Comparison of ENCODE assay signal across 11 cellular contexts in genomic region chr19:38376576-38376975, GRCh38. TPM values are rescaled to one million over a fixed set of nuclear protein-coding genes. Genes with fewer than 3 reads are reported as not detected.
DNase-seq lines count a peak whose midpoint lies in the region; ATAC-seq, FAIRE-seq and TF ChIP-seq lines count a peak whose summit lies in the region.
"Had no signal": no experiment of that assay in that cellular context is flagged by ENCODE, and none has a peak within 500 bp of the region (broad histone marks: within the 10 kb centered on the region; RNA-seq: fewer than 3 reads in every experiment).

No MANE protein-coding gene starts in this region.

- intact Hi-C loops in activated T-helper 2 cell treated with anti-CD3 and anti-CD28 coated beads, Interferon-gamma antibody, Interleukin-2, Interleukin-4, amounts not matched to agents 10 μg/mL and 5 μg/mL and 100 μg/mL, durations not matched to agents 14 hours and 24 hours and 36 hours (cut with micrococcal nuclease): loop anchor here (10.0 kb wide), 2 partner anchors 472 to 968 kb away; partner anchors contain the start of genes SAMD4B, SIPA1L3 and WDR87
- intact Hi-C loops in naive thymus-derived CD4-positive, alpha-beta T cell (cut with micrococcal nuclease): no loop called here
- intact Hi-C loops in pancreas (cut with DNase I): no loop called here

- no peak for ATAC-seq in naive thymus-derived CD4-positive, alpha-beta T cell
- ATAC-seq in HG02852 (IDR thresholded peaks at IDR 0.05; ENCODE audit: unreplicated experiment) (no peak), HG02840 (IDR thresholded peaks at IDR 0.05; ENCODE audit: low FRiP score, unreplicated experiment) (no peak), pancreas (no peak)

- H3K79me2 ChIP-seq in DOHH2 (ENCODE audit: control insufficient read depth, low read length): peaks cover 42% of the 10 kb centered on the region

- H3K27ac Mint-ChIP-seq in activated T-helper 2 cell treated with anti-CD3 and anti-CD28 coated beads, Interferon-gamma antibody, Interleukin-2, Interleukin-4, amounts not matched to agents 10 μg/mL and 5 μg/mL and 100 μg/mL, durations not matched to agents 14 hours and 24 hours and 36 hours: peak overlapping the region; percentile 35
- peak overlapping the region in 6 of 9 donors; percentile 21 to 74 (median 41) for H3K27ac Mint-ChIP-seq in naive thymus-derived CD4-positive, alpha-beta T cell

- H4K20me1 ChIP-seq in DOHH2 (ENCODE audit: control insufficient read depth, insufficient read depth, low read depth, low read length): no peaks in the 10 kb centered on the region; the same call in 1 of the 2 replicates

- H3K27ac ChIP-seq in AG04450 (ENCODE audit: low read depth, low read length) (no peak overlapping the region), DOHH2 (ENCODE audit: low read depth, low read length) (no peak overlapping the region), pancreas (no peak overlapping the region)
- no peak overlapping the region for H3K27ac ChIP-seq in naive thymus-derived CD4-positive, alpha-beta T cell (ENCODE audit: low read depth, low read length)

- TF ChIP-seq CTCF in AG04450 (IDR thresholded peaks at IDR 0.05; ENCODE audit: low read depth, low read length) (no peak), DOHH2 (IDR thresholded peaks at IDR 0.05; ENCODE audit: low read depth, low read length, poor library complexity, severe bottlenecking) (no peak), pancreas (IDR thresholded peaks at IDR 0.05) (no peak)

- peaks cover 47% of the 10 kb centered on the region for H3K36me3 ChIP-seq in DOHH2 (ENCODE audit: control insufficient read depth, low read length)
- peaks cover 13 to 49% (median 26%) of the 10 kb centered on the region in 3 experiments for H3K36me3 ChIP-seq in naive thymus-derived CD4-positive, alpha-beta T cell (ENCODE audit: control insufficient read depth in 2 of 3, insufficient read depth in 3 of 3, low read length in 3 of 3)
- peaks cover 7 to 19% (median 9%) of the 10 kb centered on the region in 3 donors for H3K36me3 ChIP-seq in pancreas

- H3F3A ChIP-seq in DOHH2 (ENCODE audit: control insufficient read depth, insufficient read depth): no peaks in the 10 kb centered on the region

- CTCF ChIA-PET in AG04450 (lab: Charles Lee): interaction anchor here (1.1 to 3.3 kb wide), 3 partner anchors 8 to 133 kb away, joined by 5 to 21 read pairs (median 5); partner anchors contain the start of gene FAM98C
- CTCF ChIA-PET in naive thymus-derived CD4-positive, alpha-beta T cell (lab: Charles Lee): interaction anchor here (0.6 to 1.4 kb wide), 2 partner anchors 26 to 258 kb away, joined by 4 to 5 read pairs; partner anchors contain the start of gene FAM98C

- 85 to 86% methylated on average over 3 of the region's 3 CpGs for WGBS in pancreas, 2 donors

- DNase-seq in AG04450 (ENCODE audit: low read depth, low spot score): no peak
- no peak for DNase-seq in activated T-helper 2 cell treated with anti-CD3 and anti-CD28 coated beads, Interferon-gamma antibody, Interleukin-2, Interleukin-4, amounts not matched to agents 10 μg/mL and 5 μg/mL and 100 μg/mL, durations not matched to agents 14 hours and 24 hours and 36 hours (ENCODE audit: low spot score)
- no peak for DNase-seq in naive thymus-derived CD4-positive, alpha-beta T cell
- DNase-seq in NCI-H226: no peak
- no peak for DNase-seq in pancreas
- DNase-seq: GOT3, NCI-H1092 had no signal

- H3K4me1 Mint-ChIP-seq in activated T-helper 2 cell treated with anti-CD3 and anti-CD28 coated beads, Interferon-gamma antibody, Interleukin-2, Interleukin-4, amounts not matched to agents 10 μg/mL and 5 μg/mL and 100 μg/mL, durations not matched to agents 14 hours and 24 hours and 36 hours (ENCODE audit: low read depth): peaks cover 23% of the 10 kb centered on the region
- peaks cover 17 to 35% (median 29%) of the 10 kb centered on the region in 7 donors for H3K4me1 Mint-ChIP-seq in naive thymus-derived CD4-positive, alpha-beta T cell

- peaks cover 55% of the 10 kb centered on the region for H3K36me3 Mint-ChIP-seq in activated T-helper 2 cell treated with anti-CD3 and anti-CD28 coated beads, Interferon-gamma antibody, Interleukin-2, Interleukin-4, amounts not matched to agents 10 μg/mL and 5 μg/mL and 100 μg/mL, durations not matched to agents 14 hours and 24 hours and 36 hours (ENCODE audit: low read depth)
- H3K36me3 Mint-ChIP-seq in naive thymus-derived CD4-positive, alpha-beta T cell: peaks cover 3 to 38% (median 33%) of the 10 kb centered on the region in 5 donors

- FAIRE-seq in pancreas (lab: Jason Lieb, UNC): no peak

- H3K9me2 ChIP-seq in DOHH2 (replicated peaks; ENCODE audit: control insufficient read depth, low read length): no peaks in the 10 kb centered on the region

- no peaks in the 10 kb centered on the region for H3K27me3 Mint-ChIP-seq in activated T-helper 2 cell treated with anti-CD3 and anti-CD28 coated beads, Interferon-gamma antibody, Interleukin-2, Interleukin-4, amounts not matched to agents 10 μg/mL and 5 μg/mL and 100 μg/mL, durations not matched to agents 14 hours and 24 hours and 36 hours (ENCODE audit: low read depth)
- H3K27me3 Mint-ChIP-seq in naive thymus-derived CD4-positive, alpha-beta T cell: peaks cover 0 to 4% (median 0%) of the 10 kb centered on the region in 5 donors

- H3K4me3 ChIP-seq in AG04450 (ENCODE audit: low read depth, low read length) (peak overlapping the region; percentile 92; the same call in 1 of the 2 replicates), DOHH2 (ENCODE audit: low read length) (no peak overlapping the region), pancreas (no peak overlapping the region)
- no peak overlapping the region for H3K4me3 ChIP-seq in naive thymus-derived CD4-positive, alpha-beta T cell (ENCODE audit: low read length)

- H3K4me1 ChIP-seq in DOHH2 (ENCODE audit: control insufficient read depth, low read length): peaks cover 18% of the 10 kb centered on the region
- H3K4me1 ChIP-seq in naive thymus-derived CD4-positive, alpha-beta T cell (ENCODE audit: control insufficient read depth in 2 of 2, insufficient read depth in 2 of 2, low read length in 2 of 2): peaks cover 17 to 19% of the 10 kb centered on the region in 2 donors
- H3K4me1 ChIP-seq in pancreas: peaks cover 0 to 11% (median 4%) of the 10 kb centered on the region in 3 donors

- H3K4me2 ChIP-seq in DOHH2 (ENCODE audit: low read length): peak overlapping the region; percentile 85; the same call in 1 of the 2 replicates

- H3K9me3 ChIP-seq in AG04450 (ENCODE audit: control insufficient read depth, insufficient read depth, low read length) (no peaks in the 10 kb centered on the region), DOHH2 (ENCODE audit: control insufficient read depth, insufficient read depth, low read length) (no peaks in the 10 kb centered on the region), pancreas (no peaks in the 10 kb centered on the region)
- no peaks in the 10 kb centered on the region for H3K9me3 ChIP-seq in naive thymus-derived CD4-positive, alpha-beta T cell (ENCODE audit: control insufficient read depth in 2 of 3, low read length in 3 of 3)

- H3K9me3 Mint-ChIP-seq in activated T-helper 2 cell treated with anti-CD3 and anti-CD28 coated beads, Interferon-gamma antibody, Interleukin-2, Interleukin-4, amounts not matched to agents 10 μg/mL and 5 μg/mL and 100 μg/mL, durations not matched to agents 14 hours and 24 hours and 36 hours: no peaks in the 10 kb centered on the region
- H3K9me3 Mint-ChIP-seq in naive thymus-derived CD4-positive, alpha-beta T cell: peaks cover 0 to 2% (median 0%) of the 10 kb centered on the region in 11 donors

- POLR2A ChIA-PET in AG04450 (lab: Yijun Ruan, JAX): interaction anchor here (0.6 to 2.5 kb wide), 2 partner anchors 11 to 350 kb away, joined by 3 to 8 read pairs; partner anchors contain the start of gene GGN
- POLR2A ChIA-PET in naive thymus-derived CD4-positive, alpha-beta T cell (lab: Charles Lee): interaction anchor here (0.7 to 3.6 kb wide), 7 partner anchors 9 to 518 kb away, joined by 3 to 40 read pairs (median 5); partner anchors contain the start of genes FAM98C and GGN

- H3K4me3 Mint-ChIP-seq in activated T-helper 2 cell treated with anti-CD3 and anti-CD28 coated beads, Interferon-gamma antibody, Interleukin-2, Interleukin-4, amounts not matched to agents 10 μg/mL and 5 μg/mL and 100 μg/mL, durations not matched to agents 14 hours and 24 hours and 36 hours (ENCODE audit: low read depth): peak overlapping the region; percentile 100
- peak overlapping the region; percentile 17 to 100 (median 97) for H3K4me3 Mint-ChIP-seq in naive thymus-derived CD4-positive, alpha-beta T cell

- H3K27me3 ChIP-seq in AG04450 (ENCODE audit: control insufficient read depth, insufficient read depth, low read length) (no peaks in the 10 kb centered on the region), DOHH2 (ENCODE audit: control insufficient read depth, low read length) (no peaks in the 10 kb centered on the region; the same call in 1 of the 2 replicates), pancreas (no peaks in the 10 kb centered on the region)
- H3K27me3 ChIP-seq in naive thymus-derived CD4-positive, alpha-beta T cell (ENCODE audit: control insufficient read depth in 2 of 2, insufficient read depth in 2 of 2, low read length in 2 of 2): peaks cover 0 to 3% of the 10 kb centered on the region in 2 donors

RNA-seq across cellular contexts. Expression of gene PSMD8, which starts 2.2 kb away (rescaled TPM):
- polyA plus RNA-seq in AG04450 (2011; rRNA removed) (287 and 328 TPM in 2 replicates), pancreas (10 to 100 TPM; 25.3 to 76.0 TPM)
- 184 and 269 TPM in 2 replicates for polyA minus RNA-seq in AG04450 (2011; rRNA and poly(A)+ RNA removed)
- total RNA-seq in activated T-helper 2 cell treated with anti-CD3 and anti-CD28 coated beads, Interferon-gamma antibody, Interleukin-2, Interleukin-4, amounts not matched to agents 10 μg/mL and 5 μg/mL and 100 μg/mL, durations not matched to agents 14 hours and 24 hours and 36 hours: 286 and 299 TPM in 2 replicates
- 100 to 1,000 TPM in 1 of 5 experiments, 10 to 100 TPM in 4; 68.4 to 181 (median 75.8) TPM for total RNA-seq in naive thymus-derived CD4-positive, alpha-beta T cell
- polyA plus RNA-seq in naive thymus-derived CD4-positive, alpha-beta T cell: 100 to 1,000 TPM; 141 to 144 TPM
- 10 to 100 TPM; 45.0 to 71.3 (median 58.7) TPM for total RNA-seq in pancreas

RNA-seq across cellular contexts. Expression of gene GGN, which starts 11.3 kb away (rescaled TPM):
- 0.15 and 0.27 TPM in 2 replicates for polyA plus RNA-seq in AG04450 (2011; rRNA removed)
- polyA minus RNA-seq in AG04450 (2011; rRNA and poly(A)+ RNA removed): 0.17 TPM in 1 of 2 replicates, not detected in the other
- total RNA-seq in activated T-helper 2 cell treated with anti-CD3 and anti-CD28 coated beads, Interferon-gamma antibody, Interleukin-2, Interleukin-4, amounts not matched to agents 10 μg/mL and 5 μg/mL and 100 μg/mL, durations not matched to agents 14 hours and 24 hours and 36 hours: 0.71 TPM in 1 of 2 replicates, not detected in the other
- total RNA-seq in naive thymus-derived CD4-positive, alpha-beta T cell: under 1 TPM in 3 of 5 experiments, not detected in 2; 0.29 to 0.60 (median 0.39) TPM
- polyA plus RNA-seq in naive thymus-derived CD4-positive, alpha-beta T cell: not detected
- total RNA-seq in pancreas: under 1 TPM in 4 of 6 donors, not detected in 2; 0.23 to 0.44 (median 0.26) TPM
- polyA plus RNA-seq in pancreas: 1 to 10 TPM in 1 of 2 donors, under 1 TPM in 1; 0.30 to 2.2 TPM
- total RNA-seq: urinary bladder had no signal

RNA-seq across cellular contexts. Expression of gene SPRED3, which starts 11.9 kb away (rescaled TPM):
- polyA plus RNA-seq in AG04450 (2011; rRNA removed): 2.5 and 3.6 TPM in 2 replicates
- 5.0 and 8.6 TPM in 2 replicates for polyA minus RNA-seq in AG04450 (2011; rRNA and poly(A)+ RNA removed)
- 3.2 TPM in 2 replicates for total RNA-seq in activated T-helper 2 cell treated with anti-CD3 and anti-CD28 coated beads, Interferon-gamma antibody, Interleukin-2, Interleukin-4, amounts not matched to agents 10 μg/mL and 5 μg/mL and 100 μg/mL, durations not matched to agents 14 hours and 24 hours and 36 hours
- 1 to 10 TPM; 1.6 to 2.9 (median 2.6) TPM for total RNA-seq in naive thymus-derived CD4-positive, alpha-beta T cell
- polyA plus RNA-seq in naive thymus-derived CD4-positive, alpha-beta T cell: under 1 TPM; 0.12 to 0.22 TPM
- total RNA-seq in pancreas: 1 to 10 TPM in 3 of 6 donors, under 1 TPM in 3; 0.37 to 3.1 (median 0.96) TPM
- 1 to 10 TPM in 1 of 2 donors, under 1 TPM in 1; 0.80 to 5.2 TPM for polyA plus RNA-seq in pancreas

RNA-seq across cellular contexts. Expression of gene FAM98C, which starts 26.3 kb away (rescaled TPM):
- 5.0 and 7.9 TPM in 2 replicates for polyA plus RNA-seq in AG04450 (2011; rRNA removed)
- 4.0 and 5.4 TPM in 2 replicates for polyA minus RNA-seq in AG04450 (2011; rRNA and poly(A)+ RNA removed)
- 32.7 and 34.5 TPM in 2 replicates for total RNA-seq in activated T-helper 2 cell treated with anti-CD3 and anti-CD28 coated beads, Interferon-gamma antibody, Interleukin-2, Interleukin-4, amounts not matched to agents 10 μg/mL and 5 μg/mL and 100 μg/mL, durations not matched to agents 14 hours and 24 hours and 36 hours
- total RNA-seq in naive thymus-derived CD4-positive, alpha-beta T cell: 10 to 100 TPM; 33.8 to 56.5 (median 44.7) TPM
- polyA plus RNA-seq in naive thymus-derived CD4-positive, alpha-beta T cell: 10 to 100 TPM; 16.2 to 29.0 TPM
- total RNA-seq in pancreas: 10 to 100 TPM; 11.3 to 18.9 (median 15.5) TPM
- polyA plus RNA-seq in pancreas: 10 to 100 TPM; 20.6 to 26.7 TPM

RNA-seq across cellular contexts. Expression of gene CATSPERG, which starts 40.9 kb away (rescaled TPM):
- polyA plus RNA-seq in AG04450 (2011; rRNA removed): 0.10 and 0.30 TPM in 2 replicates
- 0.32 and 0.43 TPM in 2 replicates for polyA minus RNA-seq in AG04450 (2011; rRNA and poly(A)+ RNA removed)
- total RNA-seq in activated T-helper 2 cell treated with anti-CD3 and anti-CD28 coated beads, Interferon-gamma antibody, Interleukin-2, Interleukin-4, amounts not matched to agents 10 μg/mL and 5 μg/mL and 100 μg/mL, durations not matched to agents 14 hours and 24 hours and 36 hours: 4.7 and 4.8 TPM in 2 replicates
- total RNA-seq in naive thymus-derived CD4-positive, alpha-beta T cell: 10 to 100 TPM in 4 of 5 experiments, 1 to 10 TPM in 1; 5.9 to 20.5 (median 18.1) TPM
- polyA plus RNA-seq in naive thymus-derived CD4-positive, alpha-beta T cell: 1 to 10 TPM in 1 of 2 donors, under 1 TPM in 1; 0.94 to 5.2 TPM
- 1 to 10 TPM; 1.0 to 4.7 (median 2.8) TPM for total RNA-seq in pancreas
- 1 to 10 TPM; 3.1 to 6.9 TPM for polyA plus RNA-seq in pancreas
